In the genomic region with DNA sequence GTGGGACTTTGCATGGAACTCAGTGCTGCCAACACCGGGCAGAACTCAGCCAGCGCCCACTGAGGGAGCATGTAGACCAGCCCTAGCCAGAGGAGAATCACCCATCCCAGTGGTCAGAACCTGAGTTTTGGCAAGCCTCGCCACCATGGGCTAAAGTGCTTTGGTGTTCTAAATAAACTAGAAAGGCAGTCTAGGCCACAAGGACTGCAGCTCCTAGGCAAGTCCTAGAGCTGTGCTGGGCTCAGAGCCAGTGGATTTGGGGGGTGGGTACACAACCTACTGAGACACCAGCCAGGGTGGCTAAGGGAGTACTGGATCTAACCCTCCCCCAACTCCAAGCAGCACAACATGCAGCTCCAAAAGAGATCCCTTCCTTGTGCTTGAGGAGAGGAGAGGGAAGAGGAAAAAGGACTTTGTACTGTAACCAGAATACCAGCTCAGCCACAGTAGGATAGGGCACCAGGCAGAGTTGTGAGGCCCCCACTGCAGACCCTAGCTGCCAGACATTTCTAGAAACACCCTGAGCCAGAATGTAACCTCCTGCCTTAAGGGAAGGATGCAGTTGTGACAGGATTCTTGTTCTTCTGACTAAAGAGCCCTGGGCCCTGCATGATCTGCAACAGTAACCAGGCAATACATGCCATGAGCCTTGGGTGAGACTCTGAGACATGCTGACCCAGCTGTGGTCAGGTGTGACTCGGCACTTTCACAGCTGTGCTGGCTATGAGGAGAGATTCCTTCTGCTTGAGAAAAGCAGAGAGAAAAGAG, we compare ENCODE assay signal across 9 cellular contexts. TPM values are rescaled to one million over a fixed set of nuclear protein-coding genes. Genes with fewer than 3 reads are reported as not detected.
A peak's percentile ranks its signal among the peaks of the same experiment; 100 is the strongest.
DNase-seq lines count a peak whose midpoint lies in the region; ATAC-seq and TF ChIP-seq lines count a peak whose summit lies in the region.
"Had no signal": no experiment of that assay in that cellular context is flagged by ENCODE, and none has a peak within 500 bp of the region (broad histone marks: within the 10 kb centered on the region; RNA-seq: fewer than 3 reads in every experiment).

No MANE protein-coding gene starts in this region.

- H3K4me3 ChIP-seq in mesendoderm (ENCODE audit: low read length) (no peak overlapping the region), body of pancreas (no peak overlapping the region), stomach (no peak overlapping the region)
- H3K4me3 ChIP-seq: lung had no signal

- H2BK120ac ChIP-seq in mesendoderm (ENCODE audit: low read depth, low read length): no peak overlapping the region

- TF ChIP-seq EP300 in stomach (IDR thresholded peaks at IDR 0.05): no peak

- H3K36me3 Mint-ChIP-seq in MCF 10A (ENCODE audit: insufficient read depth, unreplicated experiment): peaks cover 11% of the 10 kb centered on the region

- TF ChIP-seq POLR2A in body of pancreas (IDR thresholded peaks at IDR 0.05): no peak
- TF ChIP-seq POLR2A in stomach (IDR thresholded peaks at IDR 0.05): no peak

- BruUV-seq in MCF 10A (replicated peaks; lab: Mats Ljungman, UMichigan): no TSS peak

- intact Hi-C loops in body of pancreas (cut with DNase I): no loop called here
- intact Hi-C loops in stomach (cut with DNase I; ENCODE audit: low total_unique reads): no loop called here
- intact Hi-C loops in MCF 10A (cut with micrococcal nuclease): no loop called here

- H3K9me3 ChIP-seq in body of pancreas (no peaks in the 10 kb centered on the region), stomach (peaks cover 0 to under 1% (median 0%) of the 10 kb centered on the region in 4 donors)

- H2AK5ac ChIP-seq in mesendoderm (ENCODE audit: low read length): no peak overlapping the region

- H3K23ac ChIP-seq in mesendoderm (ENCODE audit: low read length): no peak overlapping the region

- ATAC-seq in GM18517 (IDR thresholded peaks at IDR 0.05; ENCODE audit: unreplicated experiment) (peak; percentile 65), HG02763 (IDR thresholded peaks at IDR 0.05; ENCODE audit: unreplicated experiment) (peak; percentile 45), body of pancreas (no peak)

- no peak overlapping the region for H3K4me3 Mint-ChIP-seq in MCF 10A (ENCODE audit: unreplicated experiment)

- POLR2A ChIA-PET in RWPE1 (lab: Yijun Ruan, JAX; ENCODE audit: low non-redundant PET): no interaction called here
- POLR2A ChIA-PET in MCF 10A (lab: Yijun Ruan, JAX): interaction anchor here (0.6 to 2.5 kb wide), 3 partner anchors 9 to 37 kb away, joined by 3 to 7 read pairs (median 6); no protein-coding TSS in a partner anchor

- H3K4me2 ChIP-seq in mesendoderm (ENCODE audit: low read length): no peak overlapping the region

- no peak overlapping the region for H2BK15ac ChIP-seq in mesendoderm (replicated peaks; ENCODE audit: low read depth)

- H2BK5ac ChIP-seq in mesendoderm (ENCODE audit: low read length): no peak overlapping the region

- H3K36me3 ChIP-seq in mesendoderm (ENCODE audit: control insufficient read depth, insufficient read depth, low read length) (no peaks in the 10 kb centered on the region), body of pancreas (replicated peaks in 1 of 2; ENCODE audit: insufficient read depth in 1 of 2, low read depth in 2 of 2) (no peaks in the 10 kb centered on the region), stomach (no peaks in the 10 kb centered on the region)

- H3K79me1 ChIP-seq in mesendoderm (ENCODE audit: low read length): no peaks in the 10 kb centered on the region

- no peak overlapping the region for H4K5ac ChIP-seq in mesendoderm (ENCODE audit: low read length)

- H3K27ac Mint-ChIP-seq in MCF 10A (ENCODE audit: low read depth, unreplicated experiment): no peak overlapping the region

- no peaks in the 10 kb centered on the region for H3K9me3 Mint-ChIP-seq in MCF 10A (ENCODE audit: unreplicated experiment)

- peaks cover 19% of the 10 kb centered on the region for H3K4me1 Mint-ChIP-seq in MCF 10A (ENCODE audit: insufficient read depth, unreplicated experiment)

- WGBS in mesendoderm (ENCODE audit: extremely low coverage, insufficient coverage, low lambda C conversion rate): no CpG with 5 or more reads among the region's 4 CpGs
- 91 to 93% methylated on average over 3 to 4 of the region's 4 CpGs for WGBS in body of pancreas, 2 donors
- 79 to 98% (median 90%) methylated on average over 4 of the region's 4 CpGs for WGBS in stomach, 5 donors

- H3K27ac ChIP-seq in RWPE1: peak overlapping the region; percentile 54
- H3K27ac ChIP-seq in mesendoderm (ENCODE audit: low read depth, low read length): no peak overlapping the region
- H3K27ac ChIP-seq in body of pancreas: no peak overlapping the region
- no peak overlapping the region for H3K27ac ChIP-seq in stomach

- no peak overlapping the region for H3K9ac ChIP-seq in mesendoderm (ENCODE audit: low read length)

- CTCF ChIA-PET in RWPE1 (lab: Yijun Ruan, JAX) (interaction anchor here (1.0 to 1.1 kb wide), 2 partner anchors 10 to 361 kb away, joined by 3 to 6 read pairs; no protein-coding TSS in a partner anchor), MCF 10A (lab: Yijun Ruan, JAX) (interaction anchor here (1.4 kb wide), 1 partner anchor 10 kb away, joined by 5 read pairs; no protein-coding TSS in a partner anchor)

- H3K56ac ChIP-seq in mesendoderm (ENCODE audit: low read length): no peak overlapping the region

- H3K4me1 ChIP-seq in mesendoderm (ENCODE audit: control insufficient read depth, low read depth, low read length) (no peaks in the 10 kb centered on the region), body of pancreas (no peaks in the 10 kb centered on the region), stomach (no peaks in the 10 kb centered on the region)

- no peaks in the 10 kb centered on the region for H3K27me3 Mint-ChIP-seq in MCF 10A (ENCODE audit: insufficient read depth, unreplicated experiment)

- no peak for TF ChIP-seq CTCF in RWPE1 (conservative IDR thresholded peaks at IDR 0.05; ENCODE audit: low read depth)
- TF ChIP-seq CTCF in body of pancreas (IDR thresholded peaks at IDR 0.05): no peak
- TF ChIP-seq CTCF in stomach (IDR thresholded peaks at IDR 0.05): no peak
- TF ChIP-seq CTCF in MCF 10A (IDR thresholded peaks at IDR 0.05; ENCODE audit: unreplicated experiment): no peak

- no peaks in the 10 kb centered on the region for H3K79me2 ChIP-seq in mesendoderm (ENCODE audit: control insufficient read depth, insufficient read depth, low read length)

- no peak overlapping the region for H4K8ac ChIP-seq in mesendoderm (ENCODE audit: low read depth, low read length)

- H3K4ac ChIP-seq in mesendoderm (ENCODE audit: low read depth, low read length): no peak overlapping the region

- no peak for DNase-seq in RWPE1 (ENCODE audit: low spot score)
- DNase-seq in mesendoderm: peak; percentile 67
- DNase-seq in body of pancreas: no peak
- no peak for DNase-seq in NCI-H748 treated with DMSO at 0.1 percent for 48 hours (lab: John Stamatoyannopoulos, UW)
- DNase-seq in stomach: no peak
- DNase-seq in MCF 10A (ENCODE audit: unreplicated experiment): no peak

- H3K18ac ChIP-seq in mesendoderm (ENCODE audit: low read length): no peak overlapping the region

- H3K27me3 ChIP-seq in mesendoderm (ENCODE audit: insufficient read depth, low read length, poor library complexity) (no peaks in the 10 kb centered on the region), body of pancreas (no peaks in the 10 kb centered on the region), stomach (no peaks in the 10 kb centered on the region)

RNA-seq across cellular contexts. Expression of gene GSDME, which starts 24.4 kb away (rescaled TPM):
- polyA plus RNA-seq in mesendoderm (2013, experiment 1 of 2): 2.8 TPM
- 3.0 TPM for polyA plus RNA-seq in mesendoderm (2013, experiment 2 of 2)
- 1 to 10 TPM; 3.6 to 5.3 TPM for total RNA-seq in body of pancreas
- total RNA-seq in stomach: 10 to 100 TPM in 1 of 5 donors, 1 to 10 TPM in 3, not detected in 1; 4.5 to 11.9 (median 7.2) TPM
- polyA plus RNA-seq in stomach: 1 to 10 TPM; 2.6 to 3.9 (median 3.4) TPM
- total RNA-seq in MCF 10A (2022): 41.6 and 46.1 TPM in 2 replicates
